9 cellular contexts compared by ENCODE assay signal in the genomic region with DNA sequence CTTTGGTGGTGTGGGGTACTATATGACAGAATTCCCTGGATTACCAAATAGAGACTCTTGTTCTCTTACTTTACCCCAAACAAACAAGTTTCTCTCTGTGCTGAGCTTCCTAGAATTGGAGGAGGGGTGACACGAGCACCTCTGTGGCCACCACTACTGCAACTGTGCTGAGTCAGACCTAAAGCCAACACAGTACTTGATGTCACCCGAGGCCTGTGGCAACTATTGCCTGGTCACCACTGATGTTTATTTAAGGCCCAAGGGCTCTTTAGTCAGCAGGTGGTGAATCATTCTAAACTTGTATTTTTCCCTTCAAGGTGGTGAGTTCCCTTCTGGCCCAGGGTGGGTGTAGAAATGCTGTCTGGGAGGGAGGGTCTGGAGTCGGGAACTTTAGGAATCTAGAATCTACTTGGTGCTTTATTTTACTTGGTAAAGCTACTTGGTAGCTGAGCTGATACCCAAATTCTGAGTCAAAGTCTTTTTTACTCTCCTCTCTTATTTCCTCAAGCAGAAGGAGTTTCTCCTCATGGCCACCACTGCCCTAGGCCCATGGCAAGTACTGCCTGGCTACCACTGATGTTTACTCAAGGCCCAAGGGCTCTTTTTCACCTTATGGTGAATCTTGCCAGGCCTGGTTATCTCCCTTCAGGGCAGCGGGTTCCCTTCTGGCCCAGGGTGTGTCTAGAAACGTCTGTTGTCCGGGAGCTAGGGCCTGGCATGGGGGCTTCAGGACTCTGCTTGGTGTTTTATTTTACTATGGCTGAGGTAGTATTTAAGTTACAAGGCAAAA. TPM values are rescaled to one million over a fixed set of nuclear protein-coding genes. Genes with fewer than 3 reads are reported as not detected.
A peak's percentile ranks its signal among the peaks of the same experiment; 100 is the strongest.
DNase-seq lines count a peak whose midpoint lies in the region; ATAC-seq, FAIRE-seq and TF ChIP-seq lines count a peak whose summit lies in the region.
"Had no signal": no experiment of that assay in that cellular context is flagged by ENCODE, and none has a peak within 500 bp of the region (broad histone marks: within the 10 kb centered on the region; RNA-seq: fewer than 3 reads in every experiment).

No MANE protein-coding gene starts in this region.

- H3K36me3 ChIP-seq in Panc1 (ENCODE audit: control insufficient read depth, insufficient read depth, low read length): no peaks in the 10 kb centered on the region
- no peaks in the 10 kb centered on the region for H3K36me3 ChIP-seq in thoracic aorta
- H3K36me3 ChIP-seq in GM23338 (ENCODE audit: insufficient read depth): no peaks in the 10 kb centered on the region

- H3K4me3 ChIP-seq in A549 (peak overlapping the region; percentile 32), Panc1 (ENCODE audit: low read depth in 2 of 2, low read length in 2 of 2) (peak overlapping the region in 1 of 2 experiments; percentile 35; a peak in 2 of 4 replicates), thoracic aorta (peak overlapping the region; percentile 21), GM23338 (no peak overlapping the region)

- H3K27ac ChIP-seq in A549 (peak overlapping the region; percentile 95 to 99), Panc1 (ENCODE audit: low read length) (peak overlapping the region; percentile 88), thoracic aorta (peak overlapping the region; percentile 95 to 98), GM23338 (ENCODE audit: low read depth) (no peak overlapping the region)

- WGBS in A549 (ENCODE audit: missing lambda C conversion rate): 2% methylated on average over 6 of the region's 6 CpGs

- TF ChIP-seq RAD21 in A549 (conservative IDR thresholded peaks at IDR 0.05 in 1 of 2, IDR thresholded peaks at IDR 0.05 in 1 of 2): peak in 1 of 2 experiments; percentile 65; a peak in 3 of 5 replicates

- peaks cover 5% of the 10 kb centered on the region for H3K27me3 Mint-ChIP-seq in GM23338 (ENCODE audit: insufficient read depth, low read depth, poor library complexity)

- POLR2A ChIA-PET in A549 (lab: Yijun Ruan, JAX): interaction anchor here (1.0 to 2.5 kb wide), 5 partner anchors 9 to 34 kb away, joined by 3 to 38 read pairs (median 7); partner anchors contain the start of gene LURAP1L
- POLR2A ChIA-PET in Panc1 (lab: Charles Lee): no interaction called here

- H3K9me2 ChIP-seq in GM23338 (ENCODE audit: insufficient read depth): no peaks in the 10 kb centered on the region

- H3K36me3 Mint-ChIP-seq in GM23338 (ENCODE audit: low read depth): no peaks in the 10 kb centered on the region

- H2AFZ ChIP-seq in GM23338: no peak overlapping the region

- FAIRE-seq in A549 (lab: Jason Lieb, UNC): peak; percentile 99

- H3K27me3 ChIP-seq in Panc1 (ENCODE audit: control insufficient read depth, insufficient read depth, low read length): no peaks in the 10 kb centered on the region
- H3K27me3 ChIP-seq in thoracic aorta (replicated peaks; ENCODE audit: insufficient read depth): no peaks in the 10 kb centered on the region
- H3K27me3 ChIP-seq in GM23338 (ENCODE audit: insufficient read depth): no peaks in the 10 kb centered on the region

- DNase-seq in A549 (ENCODE audit: low read depth in 1 of 2, low spot score in 1 of 2) (peak; percentile 44 to 98), H4 (ENCODE audit: low spot score) (peak; percentile 98), Panc1 (ENCODE audit: low read depth, low spot score) (no peak), glomerular visceral epithelial cell (ENCODE audit: extremely low spot score) (peak; percentile 81), thoracic aorta (ENCODE audit: low spot score) (peak; percentile 53), MV-4-11 (lab: John Stamatoyannopoulos, UW) (no peak), GM23338 (ENCODE audit: low spot score) (no peak), activated T-cell treated with anti-CD3 and anti-CD28 coated beads for 4 hours (no peak)

- no peaks in the 10 kb centered on the region for H3F3A ChIP-seq in GM23338 (replicated peaks; ENCODE audit: low read depth)

- no TSS peak for BruUV-seq in Panc1 (replicated peaks; lab: Mats Ljungman, UMichigan)

- in situ Hi-C loops in Panc1 (cut with HindIII; ENCODE audit: low pct_unique_long_range_greater_than_20kb, low sequenced_read_pairs): no loop called here

- no peaks in the 10 kb centered on the region for H4K20me1 ChIP-seq in GM23338 (replicated peaks; ENCODE audit: insufficient read depth)

- H3K27ac Mint-ChIP-seq in GM23338: no peak overlapping the region; the same call in 1 of the 2 replicates

- peaks cover 70% of the 10 kb centered on the region for H3K4me1 ChIP-seq in A549
- peaks cover 13% of the 10 kb centered on the region; the same call in 1 of the 2 replicates for H3K4me1 ChIP-seq in Panc1 (ENCODE audit: control insufficient read depth, insufficient read depth, low read length)
- peaks cover 25 to 46% of the 10 kb centered on the region in 2 donors for H3K4me1 ChIP-seq in thoracic aorta (ENCODE audit: control insufficient read depth in 1 of 2, low read depth in 2 of 2)
- H3K4me1 ChIP-seq in GM23338 (ENCODE audit: insufficient read depth): no peaks in the 10 kb centered on the region

- H3K9me3 ChIP-seq in A549 (peaks cover 21% of the 10 kb centered on the region), Panc1 (ENCODE audit: control insufficient read depth, insufficient read depth, low read depth, low read length) (no peaks in the 10 kb centered on the region), thoracic aorta (no peaks in the 10 kb centered on the region)

- no peak for TF ChIP-seq POLR2A in A549 (IDR thresholded peaks at IDR 0.05; ENCODE audit: low read length)

- intact Hi-C loops in Panc1 (cut with micrococcal nuclease; ENCODE audit: unreplicated experiment): no loop called here

- TF ChIP-seq EP300 in A549 (IDR thresholded peaks at IDR 0.05): peak; percentile 97

- TF ChIP-seq CTCF in A549 (IDR thresholded peaks at IDR 0.05) (no peak), Panc1 (IDR thresholded peaks at IDR 0.05) (no peak), thoracic aorta (IDR thresholded peaks at IDR 0.05) (no peak), GM23338 (conservative IDR thresholded peaks at IDR 0.05; ENCODE audit: low read depth in 2 of 2) (no peak)

- CTCF ChIA-PET in A549 (lab: Yijun Ruan, JAX) (interaction anchor here (0.8 to 6.2 kb wide), 12 partner anchors 9 to 101 kb away, joined by 3 to 53 read pairs (median 4); partner anchors contain the start of gene LURAP1L), Panc1 (lab: Charles Lee) (no interaction called here)

- H3K4me1 Mint-ChIP-seq in GM23338: no peaks in the 10 kb centered on the region; the same call in 2 of the 3 replicates

- no peak overlapping the region for H3K4me3 Mint-ChIP-seq in GM23338

- H3K79me2 ChIP-seq in GM23338 (replicated peaks; ENCODE audit: insufficient read depth): no peaks in the 10 kb centered on the region

- H3K9me3 Mint-ChIP-seq in GM23338: no peaks in the 10 kb centered on the region

- peak overlapping the region; percentile 96 for H3K4me2 ChIP-seq in A549
- no peak overlapping the region for H3K4me2 ChIP-seq in GM23338

- ATAC-seq in A549 (peak; percentile 92 to 94), Panc1 (peak; percentile 96), thoracic aorta (ENCODE audit: insufficient number of reproducible peaks, low FRiP score, low read depth) (peak; percentile 94), GM23338 (no peak)

TF ChIP-seq in A549, 52 proteins besides CTCF, POLR2A, EP300 and RAD21 (continues in another document):
- TF ChIP-seq POLR2AphosphoS2 (conservative IDR thresholded peaks at IDR 0.05; ENCODE audit: low read length): no peak
- TF ChIP-seq FOSB (CRISPR knock-in tag; IDR thresholded peaks at IDR 0.05): 0 out of 2 replicates have a peak, but pooled peaks have one; percentile 33
- TF ChIP-seq, protein P1, sequence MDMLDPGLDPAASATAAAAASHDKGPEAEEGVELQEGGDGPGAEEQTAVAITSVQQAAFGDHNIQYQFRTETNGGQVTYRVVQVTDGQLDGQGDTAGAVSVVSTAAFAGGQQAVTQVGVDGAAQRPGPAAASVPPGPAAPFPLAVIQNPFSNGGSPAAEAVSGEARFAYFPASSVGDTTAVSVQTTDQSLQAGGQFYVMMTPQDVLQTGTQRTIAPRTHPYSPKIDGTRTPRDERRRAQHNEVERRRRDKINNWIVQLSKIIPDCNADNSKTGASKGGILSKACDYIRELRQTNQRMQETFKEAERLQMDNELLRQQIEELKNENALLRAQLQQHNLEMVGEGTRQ (IDR thresholded peaks at IDR 0.05): no peak
- TF ChIP-seq, protein P2, sequence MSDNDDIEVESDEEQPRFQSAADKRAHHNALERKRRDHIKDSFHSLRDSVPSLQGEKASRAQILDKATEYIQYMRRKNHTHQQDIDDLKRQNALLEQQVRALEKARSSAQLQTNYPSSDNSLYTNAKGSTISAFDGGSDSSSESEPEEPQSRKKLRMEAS (IDR thresholded peaks at IDR 0.05): peak; percentile 85
- peak; percentile 63; the same call in 1 of the 2 replicates for TF ChIP-seq HOXB5 (CRISPR knock-in tag; IDR thresholded peaks at IDR 0.05)
- 0 out of 2 replicates have a peak, but pooled peaks have one; percentile 22 for TF ChIP-seq BHLHE40 (IDR thresholded peaks at IDR 0.05; ENCODE audit: low read depth, low read length)

TF ChIP-seq in GM23338, 12 proteins besides CTCF, POLR2A, EP300 and RAD21:
- TF ChIP-seq CREB1 (CRISPR knock-in tag; IDR thresholded peaks at IDR 0.05; ENCODE audit: low read depth): no peak

RNA-seq across cellular contexts. Expression of gene LURAP1L, which starts 9.8 kb away (rescaled TPM):
- polyA plus RNA-seq in A549 (2011; rRNA removed) (52.4 and 61.4 TPM in 2 replicates), A549 (2017; fragmentation: RNase III; extraction: RNeasy Plus Mini Kit Qiagen cat#74134 plus additional on column Dnase treatment) (15.6 to 24.4 TPM (median 23.9 TPM) in 3 replicates), GM23338 (2016; fragmentation: Nextera tagmentation; extraction: Ambion mirVana) (0.68 and 1.6 TPM in 2 replicates)
- 14.5 and 16.9 TPM in 2 replicates for polyA plus RNA-seq in A549 (2012; cell fraction: cytosol; rRNA removed)
- polyA plus RNA-seq in A549 (2012; cell fraction: nucleus; rRNA removed): 23.0 and 32.1 TPM in 2 replicates
- polyA minus RNA-seq in A549 (2011; rRNA and poly(A)+ RNA removed): 70.0 and 83.0 TPM in 2 replicates
- total RNA-seq in H4 (2014; rRNA removed; shearing (Covaris generic)): 10.6 and 15.2 TPM in 2 replicates
- total RNA-seq in Panc1 (2021; ENCODE audit: unreplicated experiment) (6.8 TPM), thoracic aorta (10 to 100 TPM; 10.3 to 14.7 TPM)
- 4.3 TPM for polyA plus RNA-seq in Panc1 (2012; ENCODE audit: insufficient read length)
- 0.74 and 1.2 TPM in 2 replicates for total RNA-seq in GM23338 (2014; rRNA removed; shearing (Covaris generic))
- total RNA-seq: activated CD8-positive, alpha-beta memory T cell treated with anti-CD3 and anti-CD28 coated beads for 36 hours had no signal

Comparison
In these comparisons a context has a peak if more than half of its experiments do, and no peak if none do; other contexts are left out.
1. DNase-seq: peak in A549 (2 of 2), H4 (single experiment), glomerular visceral epithelial cell (single experiment) and thoracic aorta (single experiment); none in Panc1 (single experiment), MV-4-11 (single experiment), GM23338 (single experiment) and activated T-cell treated with anti-CD3 and anti-CD28 coated beads for 4 hours (single experiment).